Comparison of ENCODE assay signal across 23 cellular contexts in the genomic region with DNA sequence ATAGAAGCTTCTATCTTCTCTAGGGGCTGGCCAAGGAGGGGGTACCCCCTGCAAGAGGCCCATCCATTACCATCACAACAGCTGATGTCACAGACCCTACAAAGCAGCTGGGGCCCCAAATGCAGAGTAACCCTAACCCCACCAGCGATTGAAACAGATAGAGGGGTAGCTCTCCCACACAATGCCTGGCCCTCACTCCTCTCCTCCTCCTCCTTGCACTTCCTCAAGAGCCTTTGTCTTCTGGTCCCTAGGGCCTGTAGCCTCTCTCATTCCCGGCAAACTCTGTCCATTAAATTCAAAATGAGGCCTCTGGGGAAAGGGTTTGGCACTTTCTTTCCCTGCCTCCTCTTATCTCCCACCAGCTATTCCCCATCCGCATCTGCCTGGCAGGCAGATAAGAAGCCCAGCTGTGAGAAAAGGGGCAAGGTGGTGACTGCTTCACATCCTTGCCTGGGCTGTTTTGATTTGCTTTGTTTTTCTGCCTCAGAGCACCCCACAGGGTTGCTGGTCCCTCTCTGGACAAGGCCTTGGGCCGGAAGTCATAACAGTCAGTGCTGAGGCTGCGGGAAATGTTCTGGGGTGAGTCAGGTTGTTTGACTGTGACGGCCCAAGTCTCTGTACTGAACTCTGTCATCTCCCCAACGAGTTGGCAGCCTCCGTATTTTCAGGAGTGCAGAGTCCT. TPM values are rescaled to one million over a fixed set of nuclear protein-coding genes. Genes with fewer than 3 reads are reported as not detected.
DNase-seq lines count a peak whose midpoint lies in the region; ATAC-seq, FAIRE-seq and TF ChIP-seq lines count a peak whose summit lies in the region.
"Had no signal": no experiment of that assay in that cellular context is flagged by ENCODE, and none has a peak within 500 bp of the region (broad histone marks: within the 10 kb centered on the region; RNA-seq: fewer than 3 reads in every experiment).

No MANE protein-coding gene starts in this region.

- H3K4me3 Mint-ChIP-seq in astrocyte (ENCODE audit: unreplicated experiment), result no peak overlapping the region
- H3K4me3 Mint-ChIP-seq: CD4-positive, alpha-beta T cell; naive B cell had no signal

- peaks cover 12% of the 10 kb centered on the region for H3K4me1 Mint-ChIP-seq in astrocyte (ENCODE audit: low read depth, unreplicated experiment)
- H3K4me1 Mint-ChIP-seq: naive B cell had no signal

- peak overlapping the region; percentile 73 for H3K27ac Mint-ChIP-seq in astrocyte (ENCODE audit: unreplicated experiment)
- H3K27ac Mint-ChIP-seq: CD4-positive, alpha-beta T cell; naive B cell had no signal

- no peak overlapping the region for H3K4me3 ChIP-seq in heart right ventricle
- no peak overlapping the region for H3K4me3 ChIP-seq in astrocyte (ENCODE audit: insufficient read depth, low read depth, low read length)
- H3K4me3 ChIP-seq: body of pancreas, left lung, spleen, upper lobe of right lung had no signal

- no peaks in the 10 kb centered on the region for H3K9me3 Mint-ChIP-seq in astrocyte (ENCODE audit: unreplicated experiment)

- TF ChIP-seq CTCF in heart right ventricle (IDR thresholded peaks at IDR 0.05) (no peak), astrocyte (IDR thresholded peaks at IDR 0.05; ENCODE audit: insufficient read depth, low read depth, low read length) (no peak)

- peak overlapping the region; percentile 13 for H2AFZ ChIP-seq in astrocyte (ENCODE audit: low read depth, low read length)

- DNase-seq in heart right ventricle, result no peak
- no peak for DNase-seq in left ventricle myocardium superior
- peak; percentile 37 for DNase-seq in astrocyte (ENCODE audit: low read depth)
- peak; percentile 30 for DNase-seq in iPS-NIHi7 (ENCODE audit: extremely low spot score)
- DNase-seq in H4 (ENCODE audit: low spot score), result no peak
- DNase-seq in NCI-H526 (lab: John Stamatoyannopoulos, UW), result no peak
- DNase-seq: activated CD4-positive, alpha-beta T cell treated with anti-CD3 and anti-CD28 coated beads for 48 hours; activated naive CD4-positive, alpha-beta T cell treated with Interleukin-2 at 50 U/mL for 16 hours; body of pancreas; CD4-positive, alpha-beta T cell; DMS79; effector CD4-positive, alpha-beta T cell; left lung; naive B cell; NCI-H446; spleen; stimulated activated naive CD4-positive, alpha-beta T cell; T-helper 9 cell; upper lobe of right lung had no signal

- H3K27ac ChIP-seq in heart right ventricle (no peak overlapping the region), astrocyte (ENCODE audit: low read depth, low read length) (no peak overlapping the region)
- H3K27ac ChIP-seq: body of pancreas, HL-60, KMS-11, left lung, spleen, upper lobe of right lung had no signal

- H4K20me1 ChIP-seq in astrocyte (ENCODE audit: insufficient read depth, low read length), result no peaks in the 10 kb centered on the region

- H3K4me2 ChIP-seq in astrocyte (ENCODE audit: low read length), result peak overlapping the region; percentile 41
- H3K4me2 ChIP-seq: KMS-11 had no signal

- peaks cover 0 to 10% (median 0%) of the 10 kb centered on the region in 9 donors for H3K4me1 ChIP-seq in heart right ventricle
- peaks cover 4% of the 10 kb centered on the region for H3K4me1 ChIP-seq in astrocyte (ENCODE audit: insufficient read depth, low read length)
- H3K4me1 ChIP-seq: body of pancreas, left lung, spleen, upper lobe of right lung had no signal

- 48 to 53% methylated on average over 8 of the region's 8 CpGs for WGBS in heart right ventricle, 2 donors

- no peak for FAIRE-seq in astrocyte (lab: Jason Lieb, UNC)

- ATAC-seq in heart right ventricle (peak in 7 of 8 donors; percentile 16 to 42 (median 29)), left ventricle myocardium superior (no peak), HG03354 (IDR thresholded peaks at IDR 0.05; ENCODE audit: poor library complexity, severe bottlenecking, unreplicated experiment) (no peak), GM18505 (IDR thresholded peaks at IDR 0.05; ENCODE audit: unreplicated experiment) (no peak)
- ATAC-seq: body of pancreas, left lung, upper lobe of right lung had no signal

- peaks cover 21% of the 10 kb centered on the region for H3K36me3 Mint-ChIP-seq in astrocyte (ENCODE audit: low read depth, unreplicated experiment)

- H3K36me3 ChIP-seq in heart right ventricle (peaks cover 0 to 42% (median 17%) of the 10 kb centered on the region in 9 donors), astrocyte (ENCODE audit: insufficient read depth, low read length) (no peaks in the 10 kb centered on the region)

- H3K27me3 ChIP-seq in heart right ventricle, result no peaks in the 10 kb centered on the region
- no peaks in the 10 kb centered on the region for H3K27me3 ChIP-seq in astrocyte (ENCODE audit: insufficient read depth, low read length)
- H3K27me3 ChIP-seq: body of pancreas, left lung, spleen, upper lobe of right lung had no signal

- H3K27me3 Mint-ChIP-seq in astrocyte (ENCODE audit: low read depth, unreplicated experiment), result no peaks in the 10 kb centered on the region
- H3K27me3 Mint-ChIP-seq: CD4-positive, alpha-beta T cell; naive B cell had no signal

- no peak overlapping the region for H3K9ac ChIP-seq in astrocyte (ENCODE audit: low read length)
- H3K9ac ChIP-seq: KMS-11 had no signal

- no peak for TF ChIP-seq POLR2A in GM18505 (IDR thresholded peaks at IDR 0.05; ENCODE audit: borderline replicate concordance, extremely low read depth, insufficient read depth, insufficient read length)

- H3K79me2 ChIP-seq in astrocyte (ENCODE audit: insufficient read depth, low read length), result no peaks in the 10 kb centered on the region

- H3K9me3 ChIP-seq in heart right ventricle (peaks cover 0 to 4% (median 0%) of the 10 kb centered on the region in 11 donors), astrocyte (ENCODE audit: insufficient read depth, low read depth, low read length) (no peaks in the 10 kb centered on the region)
- H3K9me3 ChIP-seq: body of pancreas, left lung, spleen, upper lobe of right lung had no signal

- intact Hi-C loops in heart right ventricle (cut with DNase I) (no loop called here), left ventricle myocardium superior (cut with micrococcal nuclease) (loop anchor here (10.0 kb wide), 1 partner anchor 401 kb away; no protein-coding TSS in a partner anchor)

RNA-seq across cellular contexts. Expression of gene CYP26B1, which starts 26.1 kb away (rescaled TPM):
- total RNA-seq in heart right ventricle (1 to 10 TPM; 2.6 to 8.3 (median 4.7) TPM), left ventricle myocardium superior (4.2 TPM), astrocyte (0.77 and 1.2 TPM in 2 replicates)
- 1 to 10 TPM in 1 of 2 donors, under 1 TPM in 1; 0.88 to 6.2 TPM for polyA plus RNA-seq in heart right ventricle
- total RNA-seq in H4 (2014; rRNA removed; shearing (Covaris generic)), result 1.5 and 1.7 TPM in 2 replicates

Comparison
In these comparisons a context has a peak if more than half of its experiments do, and no peak if none do; other contexts are left out.
1. ATAC-seq: peak in heart right ventricle (7 of 8); none in left ventricle myocardium superior (single experiment), HG03354 (single experiment) and GM18505 (single experiment).
2. DNase-seq: peak in astrocyte (single experiment) and iPS-NIHi7 (single experiment); none in heart right ventricle (0 of 2), left ventricle myocardium superior (single experiment), H4 (single experiment) and NCI-H526 (0 of 2).